In the genomic region with DNA sequence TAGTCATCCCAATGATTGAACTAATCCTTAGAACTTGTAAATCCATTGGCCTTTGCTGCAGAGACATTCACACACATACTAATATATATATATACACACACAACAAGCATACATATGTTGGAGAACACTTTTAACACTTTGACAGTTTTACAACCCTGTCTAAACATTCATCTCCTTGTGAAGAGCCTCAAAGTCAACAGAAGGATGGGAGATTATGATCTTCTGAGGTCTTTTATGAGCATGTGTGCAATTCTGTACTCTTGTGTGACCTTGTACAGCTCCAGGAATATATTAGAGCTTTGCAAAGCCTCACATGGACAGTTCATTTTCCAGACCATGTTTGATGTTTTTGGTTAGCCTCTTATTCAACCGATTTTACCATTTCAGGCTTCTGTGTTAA, we compare ENCODE assay signal across 17 cellular contexts.
DNase-seq lines count a peak whose midpoint lies in the region; ATAC-seq and TF ChIP-seq lines count a peak whose summit lies in the region.
"Had no signal": no experiment of that assay in that cellular context is flagged by ENCODE, and none has a peak within 500 bp of the region (broad histone marks: within the 10 kb centered on the region; RNA-seq: fewer than 3 reads in every experiment).

No MANE protein-coding gene starts in this region.

- 65 to 76% methylated on average over 1 of the region's 1 CpG for WGBS in lower leg skin, 2 donors

- ATAC-seq in GM21528 (IDR thresholded peaks at IDR 0.05; ENCODE audit: low FRiP score, unreplicated experiment), result no peak
- ATAC-seq: GM23338, HCT116 had no signal

- intact Hi-C loops in lower leg skin (cut with DNase I; ENCODE audit: low total_unique reads), result no loop called here

- no peak for TF ChIP-seq POLR2A in lower leg skin (IDR thresholded peaks at IDR 0.05)

- no peak overlapping the region for H3K4me3 ChIP-seq in LNCaP clone FGC (ENCODE audit: low read depth, low read length)
- no peak overlapping the region for H3K4me3 ChIP-seq in lower leg skin (ENCODE audit: low read depth, poor library complexity, severe bottlenecking)
- H3K4me3 ChIP-seq: GM23338 had no signal

- no peak for TF ChIP-seq CTCF in LNCaP clone FGC (IDR thresholded peaks at IDR 0.05; ENCODE audit: control insufficient read depth, extremely low read depth, insufficient read depth)
- TF ChIP-seq CTCF in lower leg skin (IDR thresholded peaks at IDR 0.05), result no peak

- DNase-seq in NCI-H82 (lab: John Stamatoyannopoulos, UW), result peak; percentile 38
- no peak for DNase-seq in NCI-H82 treated with DMSO at 0.1 percent for 48 hours (lab: John Stamatoyannopoulos, UW; ENCODE audit: unreplicated experiment)
- peak; percentile 15 for DNase-seq in DMS53 (lab: John Stamatoyannopoulos, UW)
- DNase-seq in LNCaP clone FGC (ENCODE audit: low read depth), result peak; percentile 75
- DNase-seq in left kidney (ENCODE audit: low read depth, low spot score), result peak; percentile 35
- DNase-seq in lower leg skin (ENCODE audit: low spot score in 2 of 2), result no peak
- DNase-seq in pons (ENCODE audit: low spot score), result no peak
- DNase-seq: C1 segment of cervical spinal cord; Calu3; CD4-positive, alpha-beta memory T cell; COR-L47; DND-41; H9; HFFc6 had no signal

Comparison
In these comparisons a context has a peak if more than half of its experiments do, and no peak if none do; other contexts are left out.
1. DNase-seq: peak in NCI-H82 (single experiment), DMS53 (single experiment), LNCaP clone FGC (single experiment) and left kidney (single experiment); none in NCI-H82 treated with DMSO at 0.1 percent for 48 hours (single experiment), lower leg skin (0 of 2) and pons (single experiment).